ENCODE assay signal across 1 cellular context in the genomic region with DNA sequence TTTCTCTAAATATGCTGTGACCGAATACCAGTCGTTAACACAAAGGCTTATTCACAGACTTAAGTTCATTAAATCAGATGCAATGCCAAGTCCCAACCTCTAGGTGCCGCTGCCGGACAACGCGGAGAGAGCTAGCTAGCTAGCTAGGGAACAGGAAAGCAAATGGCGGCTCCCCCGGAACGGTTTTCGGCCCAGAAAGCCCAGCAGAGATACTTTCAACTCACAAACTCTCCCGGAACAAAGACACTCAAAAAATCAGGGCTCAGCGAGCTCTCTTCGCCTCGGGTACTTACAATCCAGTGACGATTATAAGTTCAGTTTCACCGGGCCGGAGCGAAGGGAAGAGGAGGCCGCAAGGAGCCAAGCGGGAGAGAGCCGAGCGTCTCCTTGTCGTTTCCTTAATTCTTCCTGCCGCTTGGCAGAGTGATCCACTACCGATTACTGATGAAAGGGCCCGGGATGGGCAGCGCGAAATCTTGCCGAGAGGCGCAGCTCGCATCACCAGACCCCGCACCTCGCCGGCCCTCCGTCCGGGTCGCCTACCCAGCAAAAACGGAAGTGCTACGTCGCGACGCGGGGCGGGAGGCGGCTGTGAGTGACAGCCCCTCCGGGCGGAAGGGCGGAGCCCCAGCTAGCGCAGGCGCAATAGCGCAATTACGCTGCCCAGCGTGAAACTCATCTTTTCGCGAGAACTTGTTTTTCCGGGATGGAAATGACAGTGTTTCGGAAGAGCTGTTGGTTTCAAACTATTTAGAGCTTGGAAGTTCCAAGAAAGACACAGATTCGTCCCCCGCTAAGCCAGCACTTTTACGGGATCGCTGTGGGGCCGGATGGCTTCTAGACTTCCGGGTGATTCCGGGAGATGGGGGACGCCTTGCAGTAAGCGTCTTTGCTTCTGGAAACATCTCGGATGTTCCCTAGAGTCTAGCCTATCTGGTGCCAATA.
TF ChIP-seq lines count a peak whose summit lies in the region.

A gene with protein sequence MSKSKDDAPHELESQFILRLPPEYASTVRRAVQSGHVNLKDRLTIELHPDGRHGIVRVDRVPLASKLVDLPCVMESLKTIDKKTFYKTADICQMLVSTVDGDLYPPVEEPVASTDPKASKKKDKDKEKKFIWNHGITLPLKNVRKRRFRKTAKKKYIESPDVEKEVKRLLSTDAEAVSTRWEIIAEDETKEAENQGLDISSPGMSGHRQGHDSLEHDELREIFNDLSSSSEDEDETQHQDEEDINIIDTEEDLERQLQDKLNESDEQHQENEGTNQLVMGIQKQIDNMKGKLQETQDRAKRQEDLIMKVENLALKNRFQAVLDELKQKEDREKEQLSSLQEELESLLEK (minus strand): TSS at position 560 of the 945 bp plus-strand sequence. CDS start 740 bp downstream, outside the sequence.

TF ChIP-seq in K562, 482 proteins besides CTCF, POLR2A, EP300 and RAD21 (continued from another document):
- TF ChIP-seq, protein P1, sequence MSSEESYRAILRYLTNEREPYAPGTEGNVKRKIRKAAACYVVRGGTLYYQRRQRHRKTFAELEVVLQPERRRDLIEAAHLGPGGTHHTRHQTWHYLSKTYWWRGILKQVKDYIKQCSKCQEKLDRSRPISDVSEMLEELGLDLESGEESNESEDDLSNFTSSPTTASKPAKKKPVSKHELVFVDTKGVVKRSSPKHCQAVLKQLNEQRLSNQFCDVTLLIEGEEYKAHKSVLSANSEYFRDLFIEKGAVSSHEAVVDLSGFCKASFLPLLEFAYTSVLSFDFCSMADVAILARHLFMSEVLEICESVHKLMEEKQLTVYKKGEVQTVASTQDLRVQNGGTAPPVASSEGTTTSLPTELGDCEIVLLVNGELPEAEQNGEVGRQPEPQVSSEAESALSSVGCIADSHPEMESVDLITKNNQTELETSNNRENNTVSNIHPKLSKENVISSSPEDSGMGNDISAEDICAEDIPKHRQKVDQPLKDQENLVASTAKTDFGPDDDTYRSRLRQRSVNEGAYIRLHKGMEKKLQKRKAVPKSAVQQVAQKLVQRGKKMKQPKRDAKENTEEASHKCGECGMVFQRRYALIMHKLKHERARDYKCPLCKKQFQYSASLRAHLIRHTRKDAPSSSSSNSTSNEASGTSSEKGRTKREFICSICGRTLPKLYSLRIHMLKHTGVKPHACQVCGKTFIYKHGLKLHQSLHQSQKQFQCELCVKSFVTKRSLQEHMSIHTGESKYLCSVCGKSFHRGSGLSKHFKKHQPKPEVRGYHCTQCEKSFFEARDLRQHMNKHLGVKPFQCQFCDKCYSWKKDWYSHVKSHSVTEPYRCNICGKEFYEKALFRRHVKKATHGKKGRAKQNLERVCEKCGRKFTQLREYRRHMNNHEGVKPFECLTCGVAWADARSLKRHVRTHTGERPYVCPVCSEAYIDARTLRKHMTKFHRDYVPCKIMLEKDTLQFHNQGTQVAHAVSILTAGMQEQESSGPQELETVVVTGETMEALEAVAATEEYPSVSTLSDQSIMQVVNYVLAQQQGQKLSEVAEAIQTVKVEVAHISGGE (CRISPR knock-in tag; IDR thresholded peaks at IDR 0.05) = 0 out of 6 replicates have a peak, but pooled peaks of 1 of the 3 experiments have one; percentile 29
- TF ChIP-seq SMAD4 (CRISPR knock-in tag; conservative IDR thresholded peaks at IDR 0.05) = peak; percentile 56; the same call in 1 of the 2 replicates
- TF ChIP-seq, protein P2, sequence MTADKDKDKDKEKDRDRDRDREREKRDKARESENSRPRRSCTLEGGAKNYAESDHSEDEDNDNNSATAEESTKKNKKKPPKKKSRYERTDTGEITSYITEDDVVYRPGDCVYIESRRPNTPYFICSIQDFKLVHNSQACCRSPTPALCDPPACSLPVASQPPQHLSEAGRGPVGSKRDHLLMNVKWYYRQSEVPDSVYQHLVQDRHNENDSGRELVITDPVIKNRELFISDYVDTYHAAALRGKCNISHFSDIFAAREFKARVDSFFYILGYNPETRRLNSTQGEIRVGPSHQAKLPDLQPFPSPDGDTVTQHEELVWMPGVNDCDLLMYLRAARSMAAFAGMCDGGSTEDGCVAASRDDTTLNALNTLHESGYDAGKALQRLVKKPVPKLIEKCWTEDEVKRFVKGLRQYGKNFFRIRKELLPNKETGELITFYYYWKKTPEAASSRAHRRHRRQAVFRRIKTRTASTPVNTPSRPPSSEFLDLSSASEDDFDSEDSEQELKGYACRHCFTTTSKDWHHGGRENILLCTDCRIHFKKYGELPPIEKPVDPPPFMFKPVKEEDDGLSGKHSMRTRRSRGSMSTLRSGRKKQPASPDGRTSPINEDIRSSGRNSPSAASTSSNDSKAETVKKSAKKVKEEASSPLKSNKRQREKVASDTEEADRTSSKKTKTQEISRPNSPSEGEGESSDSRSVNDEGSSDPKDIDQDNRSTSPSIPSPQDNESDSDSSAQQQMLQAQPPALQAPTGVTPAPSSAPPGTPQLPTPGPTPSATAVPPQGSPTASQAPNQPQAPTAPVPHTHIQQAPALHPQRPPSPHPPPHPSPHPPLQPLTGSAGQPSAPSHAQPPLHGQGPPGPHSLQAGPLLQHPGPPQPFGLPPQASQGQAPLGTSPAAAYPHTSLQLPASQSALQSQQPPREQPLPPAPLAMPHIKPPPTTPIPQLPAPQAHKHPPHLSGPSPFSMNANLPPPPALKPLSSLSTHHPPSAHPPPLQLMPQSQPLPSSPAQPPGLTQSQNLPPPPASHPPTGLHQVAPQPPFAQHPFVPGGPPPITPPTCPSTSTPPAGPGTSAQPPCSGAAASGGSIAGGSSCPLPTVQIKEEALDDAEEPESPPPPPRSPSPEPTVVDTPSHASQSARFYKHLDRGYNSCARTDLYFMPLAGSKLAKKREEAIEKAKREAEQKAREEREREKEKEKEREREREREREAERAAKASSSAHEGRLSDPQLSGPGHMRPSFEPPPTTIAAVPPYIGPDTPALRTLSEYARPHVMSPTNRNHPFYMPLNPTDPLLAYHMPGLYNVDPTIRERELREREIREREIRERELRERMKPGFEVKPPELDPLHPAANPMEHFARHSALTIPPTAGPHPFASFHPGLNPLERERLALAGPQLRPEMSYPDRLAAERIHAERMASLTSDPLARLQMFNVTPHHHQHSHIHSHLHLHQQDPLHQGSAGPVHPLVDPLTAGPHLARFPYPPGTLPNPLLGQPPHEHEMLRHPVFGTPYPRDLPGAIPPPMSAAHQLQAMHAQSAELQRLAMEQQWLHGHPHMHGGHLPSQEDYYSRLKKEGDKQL (CRISPR knock-in tag; IDR thresholded peaks at IDR 0.05; ENCODE audit: borderline replicate concordance) = no peak
- peak; percentile 95 for TF ChIP-seq BRD4 (IDR thresholded peaks at IDR 0.05)
- TF ChIP-seq SAFB2 (IDR thresholded peaks at IDR 0.05; ENCODE audit: borderline replicate concordance, low read depth, low read length, severe bottlenecking) = no peak
- TF ChIP-seq ZNF197 (CRISPR knock-in tag; IDR thresholded peaks at IDR 0.05; ENCODE audit: low read depth) = 0 out of 2 replicates have a peak, but pooled peaks have one; percentile 48
- peak in 1 of 2 experiments; percentile 49; a peak in 1 of 4 replicates for TF ChIP-seq SRF (CRISPR knock-in tag; IDR thresholded peaks at IDR 0.05)
- TF ChIP-seq SP2 (IDR thresholded peaks at IDR 0.05; ENCODE audit: extremely low read depth, low read depth, low read length, poor library complexity, severe bottlenecking) = peak; percentile 34
